Comparison of ENCODE assay signal across 10 cellular contexts in genomic region chr16:79437764-79438728, GRCh38.
DNase-seq lines count a peak whose midpoint lies in the region; TF ChIP-seq lines count a peak whose summit lies in the region.
"Had no signal": no experiment of that assay in that cellular context is flagged by ENCODE, and none has a peak within 500 bp of the region (broad histone marks: within the 10 kb centered on the region; RNA-seq: fewer than 3 reads in every experiment).

No MANE protein-coding gene starts in this region.

- H3K36me3 ChIP-seq in mesendoderm (ENCODE audit: control insufficient read depth, insufficient read depth, low read length) = no peaks in the 10 kb centered on the region

- DNase-seq in amniotic epithelial cell (ENCODE audit: low read depth) (peak; percentile 1), fibroblast of villous mesenchyme (ENCODE audit: low read depth) (peak; percentile 2), mesendoderm (peak; percentile 57), LoVo (ENCODE audit: low spot score) (no peak), NCI-H146 treated with DMSO at 0.1 percent for 48 hours (lab: John Stamatoyannopoulos, UW; ENCODE audit: unreplicated experiment) (no peak), NCI-H526 (lab: John Stamatoyannopoulos, UW) (no peak), amniotic stem cell (lab: John Stamatoyannopoulos, UW) (no peak)
- DNase-seq: activated CD4-positive, alpha-beta T cell treated with anti-CD3 and anti-CD28 coated beads for 36 hours; NCI-H1105 treated with DMSO at 0.1 percent for 48 hours had no signal

- H3K4me1 ChIP-seq in mesendoderm (ENCODE audit: control insufficient read depth, low read depth, low read length) = no peaks in the 10 kb centered on the region

- no peaks in the 10 kb centered on the region for H3K79me1 ChIP-seq in mesendoderm (ENCODE audit: low read length)

- no peak overlapping the region for H2BK120ac ChIP-seq in mesendoderm (ENCODE audit: low read depth, low read length)

- no peak overlapping the region for H2AK5ac ChIP-seq in mesendoderm (ENCODE audit: low read length)

- H4K8ac ChIP-seq in mesendoderm (ENCODE audit: low read depth, low read length) = no peak overlapping the region

- WGBS in mesendoderm (ENCODE audit: extremely low coverage, insufficient coverage, low lambda C conversion rate) = no CpG with 5 or more reads among the region's 31 CpGs

- H3K27ac ChIP-seq in mesendoderm (ENCODE audit: low read depth, low read length) (no peak overlapping the region), temporal lobe (ENCODE audit: low read depth, low read length) (peak overlapping the region; percentile 2)

- no peak overlapping the region for H4K5ac ChIP-seq in mesendoderm (ENCODE audit: low read length)

- no peak overlapping the region for H3K18ac ChIP-seq in mesendoderm (ENCODE audit: low read length)

- peak overlapping the region; percentile 17 for H3K56ac ChIP-seq in mesendoderm (ENCODE audit: low read length)

- no peak overlapping the region for H2BK15ac ChIP-seq in mesendoderm (replicated peaks; ENCODE audit: low read depth)

- H3K23ac ChIP-seq in mesendoderm (ENCODE audit: low read length) = no peak overlapping the region

- H3K79me2 ChIP-seq in mesendoderm (ENCODE audit: control insufficient read depth, insufficient read depth, low read length) = no peaks in the 10 kb centered on the region

- no peak overlapping the region for H3K4me2 ChIP-seq in mesendoderm (ENCODE audit: low read length)

- H2BK5ac ChIP-seq in mesendoderm (ENCODE audit: low read length) = no peak overlapping the region

- H3K9ac ChIP-seq in mesendoderm (ENCODE audit: low read length) = no peak overlapping the region

- H3K4me3 ChIP-seq in fibroblast of villous mesenchyme (ENCODE audit: low read depth, low read length) (no peak overlapping the region), mesendoderm (ENCODE audit: low read length) (no peak overlapping the region)

- no peak for TF ChIP-seq CTCF in fibroblast of villous mesenchyme (IDR thresholded peaks at IDR 0.05; ENCODE audit: insufficient read depth, low read depth, low read length)

- no peaks in the 10 kb centered on the region for H3K27me3 ChIP-seq in mesendoderm (ENCODE audit: insufficient read depth, low read length, poor library complexity)

- no peak overlapping the region for H3K4ac ChIP-seq in mesendoderm (ENCODE audit: low read depth, low read length)

Comparison
In these comparisons a context has a peak if more than half of its experiments do, and no peak if none do; other contexts are left out.
1. DNase-seq: peak in amniotic epithelial cell (single experiment), fibroblast of villous mesenchyme (single experiment) and mesendoderm (single experiment); none in LoVo (single experiment), NCI-H146 treated with DMSO at 0.1 percent for 48 hours (single experiment), NCI-H526 (0 of 2) and amniotic stem cell (single experiment).